Comparison of ENCODE assay signal across 8 cellular contexts in genomic region chr22:22748297-22748743, GRCh38.
DNase-seq lines count a peak whose midpoint lies in the region; ATAC-seq and TF ChIP-seq lines count a peak whose summit lies in the region.

No MANE protein-coding gene starts in this region.

- intact Hi-C loops in left ventricle myocardium superior (cut with micrococcal nuclease) = no loop called here

- H3K27ac Mint-ChIP-seq in activated naive CD8-positive, alpha-beta T cell treated with anti-CD3 and anti-CD28 coated beads, Interleukin-2, amount 50 U/mL, for 24 hours = no peak overlapping the region

- no peak overlapping the region for H3K4me3 Mint-ChIP-seq in activated naive CD8-positive, alpha-beta T cell treated with anti-CD3 and anti-CD28 coated beads, Interleukin-2, amount 50 U/mL, for 24 hours

- POLR2A ChIA-PET in GM10248 (lab: Yijun Ruan, JAX) = no interaction called here

- no peak overlapping the region for H3K4me3 ChIP-seq in skeletal muscle cell (ENCODE audit: low read depth, low read length)

- CTCF ChIA-PET in GM10248 (lab: Yijun Ruan, JAX) = interaction anchor here (0.7 to 7.0 kb wide), 6 partner anchors 22 to 208 kb away, joined by 3 to 106 read pairs (median 4); no protein-coding TSS in a partner anchor

- DNase-seq in AG08396 (ENCODE audit: low spot score) = peak; percentile 47
- peak; percentile 34 for DNase-seq in GM10248 (ENCODE audit: extremely low spot score)
- DNase-seq in NOMO-1 treated with DMSO at 0.1 percent for 48 hours (lab: John Stamatoyannopoulos, UW; ENCODE audit: unreplicated experiment) = peak; percentile 56
- peak; percentile 26 for DNase-seq in activated naive CD8-positive, alpha-beta T cell treated with anti-CD3 and anti-CD28 coated beads, Interleukin-2, amount 50 U/mL, for 24 hours
- no peak for DNase-seq in left ventricle myocardium superior
- DNase-seq in skeletal muscle cell (ENCODE audit: low read depth) = peak; percentile 19
- no peak for DNase-seq in occipital lobe (lab: John Stamatoyannopoulos, UW)

- H3K36me3 Mint-ChIP-seq in activated naive CD8-positive, alpha-beta T cell treated with anti-CD3 and anti-CD28 coated beads, Interleukin-2, amount 50 U/mL, for 24 hours (ENCODE audit: low read depth) = no peaks in the 10 kb centered on the region

- peaks cover 22% of the 10 kb centered on the region for H3K4me1 Mint-ChIP-seq in activated naive CD8-positive, alpha-beta T cell treated with anti-CD3 and anti-CD28 coated beads, Interleukin-2, amount 50 U/mL, for 24 hours

- TF ChIP-seq CTCF in GM10248 (IDR thresholded peaks at IDR 0.05; ENCODE audit: control extremely low read depth, extremely low read depth, low read depth, missing control alignments) = peak; percentile 68

- peaks cover 5% of the 10 kb centered on the region for H3K27me3 Mint-ChIP-seq in activated naive CD8-positive, alpha-beta T cell treated with anti-CD3 and anti-CD28 coated beads, Interleukin-2, amount 50 U/mL, for 24 hours

- no peaks in the 10 kb centered on the region for H3K9me3 Mint-ChIP-seq in activated naive CD8-positive, alpha-beta T cell treated with anti-CD3 and anti-CD28 coated beads, Interleukin-2, amount 50 U/mL, for 24 hours

- ATAC-seq in activated naive CD8-positive, alpha-beta T cell treated with anti-CD3 and anti-CD28 coated beads, Interleukin-2, amount 50 U/mL, for 24 hours = peak; percentile 51
- ATAC-seq in left ventricle myocardium superior (peak; percentile 81), HG03520 (IDR thresholded peaks at IDR 0.05; ENCODE audit: unreplicated experiment) (no peak)

Comparison
In these comparisons a context has a peak if more than half of its experiments do, and no peak if none do; other contexts are left out.
1. DNase-seq: peak in AG08396 (single experiment), GM10248 (single experiment), NOMO-1 treated with DMSO at 0.1 percent for 48 hours (single experiment), activated naive CD8-positive, alpha-beta T cell treated with anti-CD3 and anti-CD28 coated beads, Interleukin-2, amount 50 U/mL, for 24 hours (single experiment) and skeletal muscle cell (single experiment); none in left ventricle myocardium superior (single experiment) and occipital lobe (single experiment).